1 cellular context compared by ENCODE assay signal in genomic region chr9:94507531-94508258, GRCh38.
TF ChIP-seq lines count a peak whose summit lies in the region.

No MANE protein-coding gene starts in this region.

TF ChIP-seq in HepG2, 621 proteins besides CTCF, POLR2A, EP300 and RAD21 (continued from another document and continues in another):
- TF ChIP-seq KIAA2018 (CRISPR knock-in tag; IDR thresholded peaks at IDR 0.05; ENCODE audit: borderline replicate concordance) (no peak), CBX2 (IDR thresholded peaks at IDR 0.05; ENCODE audit: low read depth, low read length) (no peak), CBX2 (CRISPR knock-in tag; IDR thresholded peaks at IDR 0.05; ENCODE audit: low read depth) (no peak), ZBTB34 (CRISPR knock-in tag; IDR thresholded peaks at IDR 0.05) (no peak), RAD51 (IDR thresholded peaks at IDR 0.05; ENCODE audit: borderline replicate concordance) (no peak), MAFF (IDR thresholded peaks at IDR 0.05; ENCODE audit: low read depth, low read length) (no peak), CHD2 (IDR thresholded peaks at IDR 0.05; ENCODE audit: low read depth, low read length) (no peak), FOXA3 (CRISPR knock-in tag; IDR thresholded peaks at IDR 0.05) (peak; percentile 97), CEBPZ (IDR thresholded peaks at IDR 0.05; ENCODE audit: low read length) (no peak), SOX5 (CRISPR knock-in tag; IDR thresholded peaks at IDR 0.05; ENCODE audit: borderline replicate concordance) (peak; percentile 90; the same call in 1 of the 2 replicates), DZIP1 (CRISPR knock-in tag; IDR thresholded peaks at IDR 0.05) (no peak), ZNF18 (CRISPR knock-in tag; IDR thresholded peaks at IDR 0.05; ENCODE audit: insufficient replicate concordance) (no peak), PBX2 (CRISPR knock-in tag; IDR thresholded peaks at IDR 0.05) (no peak), ZNF562 (CRISPR knock-in tag; IDR thresholded peaks at IDR 0.05; ENCODE audit: borderline replicate concordance) (no peak), NFAT5 (CRISPR knock-in tag; IDR thresholded peaks at IDR 0.05) (no peak), RCOR2 (CRISPR knock-in tag; IDR thresholded peaks at IDR 0.05) (peak; percentile 43; the same call in 1 of the 2 replicates), CBX1 (IDR thresholded peaks at IDR 0.05; ENCODE audit: low read depth) (no peak), HIC2 (CRISPR knock-in tag; IDR thresholded peaks at IDR 0.05; ENCODE audit: low read depth) (no peak), ZNF598 (CRISPR knock-in tag; IDR thresholded peaks at IDR 0.05; ENCODE audit: borderline replicate concordance) (no peak), ATF4 (CRISPR knock-in tag; IDR thresholded peaks at IDR 0.05) (peak in 1 of 2 experiments; percentile 45; a peak in 1 of 4 replicates)
